Comparison of ENCODE assay signal across 20 cellular contexts in genomic region chr17:80854220-80854619, GRCh38.
"Had no signal": no experiment of that assay in that cellular context is flagged by ENCODE, and none has a peak within 500 bp of the region (broad histone marks: within the 10 kb centered on the region; RNA-seq: fewer than 3 reads in every experiment).

No MANE protein-coding gene starts in this region.

- H3K27me3 Mint-ChIP-seq: activated naive CD8-positive, alpha-beta T cell treated with anti-CD3 and anti-CD28 coated beads, Interleukin-2, amount 10 ng/mL, durations not matched to agents 7 days and 5 days; progenitor cell of endocrine pancreas had no signal

- H3K27ac ChIP-seq: esophagus squamous epithelium, heart right ventricle, SK-N-MC, upper lobe of left lung, VCaP had no signal

- DNase-seq: activated gamma-delta T cell treated with Interleukin-2 at 50 U/mL for 16 hours; activated naive CD8-positive, alpha-beta T cell treated with anti-CD3 and anti-CD28 coated beads, Interleukin-2, amount 10 ng/mL, durations not matched to agents 7 days and 5 days; activated T-cell treated with anti-CD3 and anti-CD28 coated beads for 4 hours; amygdala; cerebellar nuclear complex; cortex of kidney; endodermal cell; esophagus squamous epithelium; heart right ventricle; islet precursor cell; left colon; retina; stimulated activated CD4-positive, alpha-beta T cell treated with anti-CD3 and anti-CD28 coated beads, Interleukin-4, amount 100 ng/mL, for 1 hour; stimulated activated naive CD8-positive, alpha-beta T cell treated with anti-CD3 and anti-CD28 coated beads, Interleukin-15, Interleukin-2, amounts not matched to agents 100 U/mL and 50 U/mL, for 24 hours had no signal

- H3K27me3 ChIP-seq: esophagus squamous epithelium, heart right ventricle, upper lobe of left lung had no signal

- H3K4me3 Mint-ChIP-seq: activated naive CD8-positive, alpha-beta T cell treated with anti-CD3 and anti-CD28 coated beads, Interleukin-2, amount 10 ng/mL, durations not matched to agents 7 days and 5 days; endodermal cell; neural crest cell had no signal

- H3K9me3 Mint-ChIP-seq: activated naive CD8-positive, alpha-beta T cell treated with anti-CD3 and anti-CD28 coated beads, Interleukin-2, amount 10 ng/mL, durations not matched to agents 7 days and 5 days; endodermal cell; neural crest cell had no signal

- H3K9me3 ChIP-seq: esophagus squamous epithelium, heart right ventricle, upper lobe of left lung had no signal

- H3K27ac Mint-ChIP-seq: endodermal cell, progenitor cell of endocrine pancreas had no signal

- ATAC-seq: activated CD4-positive, CD25-positive, alpha-beta regulatory T cell treated with anti-CD3 and anti-CD28 coated beads, Interleukin-2, amount 50 U/mL, for 24 hours; heart right ventricle; left colon; stimulated activated naive CD8-positive, alpha-beta T cell treated with anti-CD3 and anti-CD28 coated beads, Interleukin-15, Interleukin-2, amounts not matched to agents 100 U/mL and 50 U/mL, for 24 hours had no signal

- H3K4me3 ChIP-seq: esophagus squamous epithelium, heart right ventricle, SK-N-MC, upper lobe of left lung had no signal
